23 cellular contexts compared by ENCODE assay signal in genomic region chr1:65278344-65279091, GRCh38. TPM values are rescaled to one million over a fixed set of nuclear protein-coding genes. Genes with fewer than 3 reads are reported as not detected.
A peak's percentile ranks its signal among the peaks of the same experiment; 100 is the strongest.
DNase-seq lines count a peak whose midpoint lies in the region; FAIRE-seq and TF ChIP-seq lines count a peak whose summit lies in the region.
"Had no signal": no experiment of that assay in that cellular context is flagged by ENCODE, and none has a peak within 500 bp of the region (broad histone marks: within the 10 kb centered on the region; RNA-seq: fewer than 3 reads in every experiment).

No MANE protein-coding gene starts in this region.

- peak overlapping the region; percentile 53 for H3K27ac Mint-ChIP-seq in endothelial cell (ENCODE audit: unreplicated experiment)
- H3K27ac Mint-ChIP-seq: activated B cell treated with CpG ODN at 0.5 μM for 24 hours; activated T-helper 2 cell treated with anti-CD3 and anti-CD28 coated beads, Interferon-gamma antibody, Interleukin-2, Interleukin-4, amounts not matched to agents 10 μg/mL and 5 μg/mL and 100 μg/mL, durations not matched to agents 14 hours and 24 hours and 36 hours had no signal

- no peaks in the 10 kb centered on the region for H4K20me1 ChIP-seq in smooth muscle cell (ENCODE audit: low read depth)
- H4K20me1 ChIP-seq: BLaER1 had no signal

- H3K4me1 ChIP-seq in smooth muscle cell (ENCODE audit: low read depth) (peaks cover 42% of the 10 kb centered on the region), Peyer's patch (no peaks in the 10 kb centered on the region)

- H2AFZ ChIP-seq in smooth muscle cell (ENCODE audit: low read depth), result peak overlapping the region; percentile 57

- H3K27me3 Mint-ChIP-seq in endothelial cell (ENCODE audit: unreplicated experiment), result no peaks in the 10 kb centered on the region

- no peaks in the 10 kb centered on the region for H3K9me3 Mint-ChIP-seq in endothelial cell (ENCODE audit: unreplicated experiment)
- H3K9me3 Mint-ChIP-seq: activated B cell treated with CpG ODN at 0.5 μM for 24 hours; activated T-helper 2 cell treated with anti-CD3 and anti-CD28 coated beads, Interferon-gamma antibody, Interleukin-2, Interleukin-4, amounts not matched to agents 10 μg/mL and 5 μg/mL and 100 μg/mL, durations not matched to agents 14 hours and 24 hours and 36 hours had no signal

- no peak overlapping the region for H3K9ac ChIP-seq in smooth muscle cell (ENCODE audit: low read depth)
- H3K9ac ChIP-seq: BLaER1 had no signal

- DNase-seq in NCI-H2227 treated with DMSO at 0.1 percent for 48 hours (lab: John Stamatoyannopoulos, UW) (peak; percentile 41), NCI-H2227 (lab: John Stamatoyannopoulos, UW; ENCODE audit: unreplicated experiment) (no peak), endothelial cell (ENCODE audit: low spot score) (peak; percentile 46), iPS-NIHi7 (ENCODE audit: extremely low spot score) (peak; percentile 33), smooth muscle cell (lab: John Stamatoyannopoulos, UW; ENCODE audit: unreplicated experiment) (no peak), DMS53 (lab: John Stamatoyannopoulos, UW) (no peak), Peyer's patch (no peak), H54 (ENCODE audit: insufficient read length, low spot score) (no peak)
- DNase-seq: activated B cell treated with CpG ODN at 0.5 μM for 24 hours; DMS 273 treated with DMSO at 0.1 percent for 48 hours; left colon; NCI-H1105; NCI-H2171 treated with DMSO at 0.1 percent for 48 hours; NK-92 treated with Interleukin-12 subunit alpha and Interleukin-12 subunit beta, amount 100 ng/mL, for 24 hours; psoas muscle; stimulated activated naive CD8-positive, alpha-beta T cell treated with anti-CD3 and anti-CD28 coated beads, Interleukin-15, Interleukin-2, amounts not matched to agents 100 U/mL and 50 U/mL, for 24 hours; T-helper 2 cell had no signal

- peak overlapping the region; percentile 62 for H3K4me3 Mint-ChIP-seq in endothelial cell (ENCODE audit: unreplicated experiment)
- H3K4me3 Mint-ChIP-seq: activated B cell treated with CpG ODN at 0.5 μM for 24 hours had no signal

- H3K4me1 Mint-ChIP-seq in endothelial cell (ENCODE audit: unreplicated experiment), result peaks cover 21% of the 10 kb centered on the region
- H3K4me1 Mint-ChIP-seq: activated B cell treated with CpG ODN at 0.5 μM for 24 hours had no signal

- H3K27me3 ChIP-seq in smooth muscle cell (ENCODE audit: low read depth) (no peaks in the 10 kb centered on the region), Peyer's patch (no peaks in the 10 kb centered on the region)
- H3K27me3 ChIP-seq: BLaER1 had no signal

- H3K36me3 Mint-ChIP-seq in endothelial cell (ENCODE audit: low read depth, unreplicated experiment), result no peaks in the 10 kb centered on the region

- WGBS in smooth muscle cell (ENCODE audit: low lambda C conversion rate), result 8% methylated on average over 6 of the region's 6 CpGs

- no peak for FAIRE-seq in H54 (lab: Jason Lieb, UNC)
- FAIRE-seq: colon had no signal

- H3K9me3 ChIP-seq in smooth muscle cell (replicated peaks; ENCODE audit: low read depth) (no peaks in the 10 kb centered on the region), Peyer's patch (no peaks in the 10 kb centered on the region)
- H3K9me3 ChIP-seq: BLaER1, psoas muscle had no signal

- TF ChIP-seq CTCF in endothelial cell (IDR thresholded peaks at IDR 0.05; ENCODE audit: unreplicated experiment) (no peak), smooth muscle cell (IDR thresholded peaks at IDR 0.05; ENCODE audit: borderline replicate concordance, insufficient read depth, poor library complexity, severe bottlenecking) (no peak), Peyer's patch (IDR thresholded peaks at IDR 0.05) (no peak)

- H3K27ac ChIP-seq in smooth muscle cell (ENCODE audit: low read depth) (peak overlapping the region; percentile 32), Peyer's patch (no peak overlapping the region)
- H3K27ac ChIP-seq: 22Rv1, BLaER1, epithelial cell of prostate, HL-60, psoas muscle had no signal

- peaks cover 5% of the 10 kb centered on the region for H3F3A ChIP-seq in smooth muscle cell (ENCODE audit: low read depth)

- H3K4me2 ChIP-seq in smooth muscle cell, result peak overlapping the region; percentile 77
- H3K4me2 ChIP-seq: BLaER1 had no signal

- TF ChIP-seq POLR2A in Peyer's patch (IDR thresholded peaks at IDR 0.05) (no peak), H54 (IDR thresholded peaks at IDR 0.05; ENCODE audit: low read depth, low read length) (no peak)

- peaks cover 5% of the 10 kb centered on the region for H3K79me2 ChIP-seq in smooth muscle cell (ENCODE audit: low read depth)

- no peaks in the 10 kb centered on the region for H3K36me3 ChIP-seq in smooth muscle cell (ENCODE audit: low read depth)
- H3K36me3 ChIP-seq in Peyer's patch, result no peaks in the 10 kb centered on the region
- H3K36me3 ChIP-seq: BLaER1 had no signal

- H3K4me3 ChIP-seq in smooth muscle cell (no peak overlapping the region), Peyer's patch (no peak overlapping the region)
- H3K4me3 ChIP-seq: BLaER1, psoas muscle had no signal

RNA-seq across cellular contexts. Expression of gene DNAJC6, which starts 30.8 kb away (rescaled TPM):
- total RNA-seq in endothelial cell (ENCODE audit: unreplicated experiment) (3.5 TPM), smooth muscle cell (3.2 and 7.8 TPM in 2 replicates), Peyer's patch (1 to 10 TPM in 1 of 4 donors, under 1 TPM in 2, not detected in 1; 0.35 to 1.7 (median 0.76) TPM)
- 0.70 and 2.7 TPM in 2 replicates for polyA plus RNA-seq in smooth muscle cell

Comparison
In these comparisons a context has a peak if more than half of its experiments do, and no peak if none do; other contexts are left out.
1. DNase-seq: peak in NCI-H2227 treated with DMSO at 0.1 percent for 48 hours (single experiment), endothelial cell (single experiment) and iPS-NIHi7 (single experiment); none in NCI-H2227 (single experiment), smooth muscle cell (single experiment), DMS53 (single experiment), Peyer's patch (0 of 3) and H54 (single experiment).